1 cellular context compared by ENCODE assay signal in the genomic region with DNA sequence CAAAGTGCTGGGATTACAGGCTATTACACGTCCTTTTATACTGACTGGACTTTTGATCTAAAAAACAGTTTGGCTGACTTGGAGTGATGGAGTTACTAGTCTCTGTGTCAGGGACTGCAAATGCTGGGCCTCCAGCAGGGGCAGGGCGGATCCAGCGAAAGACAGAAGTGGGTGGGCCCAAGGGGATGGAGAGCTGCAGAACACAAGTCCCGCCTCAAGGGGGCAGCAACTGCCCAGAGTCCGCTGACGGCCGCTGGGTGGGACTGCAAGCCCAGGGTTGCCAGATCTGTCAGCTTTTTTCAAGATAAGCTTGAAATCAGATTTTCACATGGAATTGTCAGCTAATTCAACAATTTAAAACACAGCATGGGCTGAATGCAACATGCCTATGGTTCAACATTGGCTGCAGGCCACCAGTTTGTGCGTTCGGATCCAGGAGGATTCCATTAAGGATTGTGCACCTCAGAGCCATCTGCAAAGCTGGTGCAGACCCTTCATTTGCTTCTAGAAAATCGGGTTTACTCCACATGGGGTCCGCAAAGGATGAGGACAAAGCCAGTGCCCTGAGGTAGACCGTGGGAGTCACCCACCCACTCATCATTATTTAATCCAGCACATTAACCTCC.
TF ChIP-seq lines count a peak whose summit lies in the region.

No MANE protein-coding gene starts in this region.

TF ChIP-seq in neural cell, 6 proteins besides CTCF, POLR2A, EP300 and RAD21 (continued from another document):
- TF ChIP-seq, protein P1, sequence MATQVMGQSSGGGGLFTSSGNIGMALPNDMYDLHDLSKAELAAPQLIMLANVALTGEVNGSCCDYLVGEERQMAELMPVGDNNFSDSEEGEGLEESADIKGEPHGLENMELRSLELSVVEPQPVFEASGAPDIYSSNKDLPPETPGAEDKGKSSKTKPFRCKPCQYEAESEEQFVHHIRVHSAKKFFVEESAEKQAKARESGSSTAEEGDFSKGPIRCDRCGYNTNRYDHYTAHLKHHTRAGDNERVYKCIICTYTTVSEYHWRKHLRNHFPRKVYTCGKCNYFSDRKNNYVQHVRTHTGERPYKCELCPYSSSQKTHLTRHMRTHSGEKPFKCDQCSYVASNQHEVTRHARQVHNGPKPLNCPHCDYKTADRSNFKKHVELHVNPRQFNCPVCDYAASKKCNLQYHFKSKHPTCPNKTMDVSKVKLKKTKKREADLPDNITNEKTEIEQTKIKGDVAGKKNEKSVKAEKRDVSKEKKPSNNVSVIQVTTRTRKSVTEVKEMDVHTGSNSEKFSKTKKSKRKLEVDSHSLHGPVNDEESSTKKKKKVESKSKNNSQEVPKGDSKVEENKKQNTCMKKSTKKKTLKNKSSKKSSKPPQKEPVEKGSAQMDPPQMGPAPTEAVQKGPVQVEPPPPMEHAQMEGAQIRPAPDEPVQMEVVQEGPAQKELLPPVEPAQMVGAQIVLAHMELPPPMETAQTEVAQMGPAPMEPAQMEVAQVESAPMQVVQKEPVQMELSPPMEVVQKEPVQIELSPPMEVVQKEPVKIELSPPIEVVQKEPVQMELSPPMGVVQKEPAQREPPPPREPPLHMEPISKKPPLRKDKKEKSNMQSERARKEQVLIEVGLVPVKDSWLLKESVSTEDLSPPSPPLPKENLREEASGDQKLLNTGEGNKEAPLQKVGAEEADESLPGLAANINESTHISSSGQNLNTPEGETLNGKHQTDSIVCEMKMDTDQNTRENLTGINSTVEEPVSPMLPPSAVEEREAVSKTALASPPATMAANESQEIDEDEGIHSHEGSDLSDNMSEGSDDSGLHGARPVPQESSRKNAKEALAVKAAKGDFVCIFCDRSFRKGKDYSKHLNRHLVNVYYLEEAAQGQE (IDR thresholded peaks at IDR 0.05; ENCODE audit: borderline replicate concordance) = no peak
- TF ChIP-seq TAF1 (IDR thresholded peaks at IDR 0.05; ENCODE audit: low read depth) (no peak), SMC3 (conservative IDR thresholded peaks at IDR 0.05; ENCODE audit: poor library complexity) (peak; percentile 96), POLR2AphosphoS5 (IDR thresholded peaks at IDR 0.05) (peak; percentile 40), MXI1 (conservative IDR thresholded peaks at IDR 0.05; ENCODE audit: poor library complexity, severe bottlenecking) (peak; percentile 52)
TF ChIP-seq in neural cell: peak in this region for 3.
